In the genomic region with DNA sequence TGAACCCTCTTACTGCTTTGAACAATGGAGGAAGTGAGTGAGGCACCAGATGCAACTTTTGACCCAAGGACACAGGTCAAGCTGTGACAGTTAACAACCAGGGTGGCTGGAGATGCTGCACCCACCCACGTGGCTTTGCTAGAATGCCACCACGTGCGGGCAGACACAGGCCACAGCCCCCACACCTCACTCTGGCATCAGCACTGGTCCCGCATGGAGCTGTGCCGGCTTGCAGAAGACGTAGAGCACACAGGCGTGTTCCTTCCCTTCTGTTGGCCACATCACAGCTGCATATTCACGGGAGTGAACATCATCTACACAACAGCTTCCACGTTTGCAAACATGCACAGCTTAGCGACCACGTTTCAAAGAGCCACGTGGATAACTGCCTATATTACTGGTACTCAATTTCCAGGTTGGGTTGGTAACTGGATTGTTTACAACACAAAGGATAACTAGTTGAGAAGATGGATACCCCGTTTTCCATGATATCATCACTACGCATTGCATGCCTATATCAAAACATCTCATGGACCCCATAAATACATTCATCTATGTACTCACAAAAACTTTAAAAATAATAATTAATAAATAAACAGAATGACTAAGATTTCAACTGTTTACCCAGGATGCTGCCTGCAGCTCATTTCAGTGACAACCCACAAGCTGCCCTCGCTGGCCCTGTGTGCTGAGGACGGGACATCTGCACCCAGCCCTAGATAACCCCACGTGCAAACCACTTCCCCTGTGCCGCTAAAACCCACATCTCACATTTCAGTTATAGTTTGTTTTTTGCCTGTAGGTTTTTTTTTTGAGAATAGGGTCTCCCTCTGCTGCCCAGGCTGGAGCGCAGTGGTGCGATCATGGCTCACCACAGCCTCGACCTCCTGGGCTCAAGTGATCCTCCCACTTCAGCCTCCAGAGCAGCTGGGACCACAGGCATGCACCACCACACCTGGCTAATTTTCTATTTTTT, we compare ENCODE assay signal across 10 cellular contexts.
DNase-seq lines count a peak whose midpoint lies in the region; ATAC-seq and TF ChIP-seq lines count a peak whose summit lies in the region.
"Had no signal": no experiment of that assay in that cellular context is flagged by ENCODE, and none has a peak within 500 bp of the region (broad histone marks: within the 10 kb centered on the region; RNA-seq: fewer than 3 reads in every experiment).

No MANE protein-coding gene starts in this region.

- no peaks in the 10 kb centered on the region for H3K9me3 Mint-ChIP-seq in chondrocyte (ENCODE audit: low read depth)

- H3K27ac ChIP-seq in spleen, result peak overlapping the region in 6 of 8 donors; percentile 26 to 74 (median 60)

- peak overlapping the region; percentile 96 for H3K27ac Mint-ChIP-seq in T-helper 17 cell
- H3K27ac Mint-ChIP-seq in chondrocyte (ENCODE audit: unreplicated experiment), result peak overlapping the region; percentile 51

- peak overlapping the region in 1 of 8 donors; percentile 30 for H3K4me3 ChIP-seq in spleen
- H3K4me3 ChIP-seq: sigmoid colon had no signal

- H3K4me3 Mint-ChIP-seq in T-helper 17 cell (peak overlapping the region; percentile 75), chondrocyte (ENCODE audit: unreplicated experiment) (no peak overlapping the region)

- TF ChIP-seq CTCF in chondrocyte (IDR thresholded peaks at IDR 0.05) (no peak), spleen (IDR thresholded peaks at IDR 0.05 in 8 of 11, conservative IDR thresholded peaks at IDR 0.05 in 3 of 11) (no peak)

- 22 to 43% (median 32%) methylated on average over 20 to 21 of the region's 21 CpGs for WGBS in spleen, 5 donors

- no peak for TF ChIP-seq POLR2A in spleen (IDR thresholded peaks at IDR 0.05)

- H3K27me3 Mint-ChIP-seq in T-helper 17 cell (no peaks in the 10 kb centered on the region), chondrocyte (ENCODE audit: low read depth) (no peaks in the 10 kb centered on the region)

- H3K4me1 Mint-ChIP-seq in T-helper 17 cell (peaks cover 67% of the 10 kb centered on the region), chondrocyte (ENCODE audit: low read depth) (peaks cover 76% of the 10 kb centered on the region)

- intact Hi-C loops in spleen (cut with DNase I; ENCODE audit: low total_unique reads), result no loop called here

- peak; percentile 65 for DNase-seq in NK-92 treated with Interleukin-12 subunit alpha and Interleukin-12 subunit beta, amount 100 ng/mL, for 24 hours (lab: John Stamatoyannopoulos, UW)
- DNase-seq in NK-92 (lab: John Stamatoyannopoulos, UW; ENCODE audit: unreplicated experiment), result no peak
- DNase-seq in T-helper 17 cell, result peak in 1 of 3 donors; percentile 28
- no peak for DNase-seq in chondrocyte (ENCODE audit: low spot score)
- DNase-seq in spleen, result peak; percentile 86
- no peak for DNase-seq in kidney tubule cell (ENCODE audit: low spot score)
- DNase-seq in NCI-H345 (lab: John Stamatoyannopoulos, UW), result no peak
- DNase-seq: 8988T, sigmoid colon had no signal

- H3K4me1 ChIP-seq in spleen, result peaks cover 61 to 100% (median 93%) of the 10 kb centered on the region in 6 donors

- ATAC-seq in T-helper 17 cell (peak; percentile 46), HG03039 (IDR thresholded peaks at IDR 0.05; ENCODE audit: unreplicated experiment) (no peak)

- peaks cover 0 to 13% (median 0%) of the 10 kb centered on the region in 6 donors for H3K36me3 ChIP-seq in spleen
- H3K36me3 ChIP-seq: sigmoid colon had no signal

- no peaks in the 10 kb centered on the region for H3K36me3 Mint-ChIP-seq in T-helper 17 cell (ENCODE audit: low read depth)
- H3K36me3 Mint-ChIP-seq in chondrocyte (ENCODE audit: low read depth), result no peaks in the 10 kb centered on the region

- no peaks in the 10 kb centered on the region for H3K9me3 ChIP-seq in T-helper 17 cell (ENCODE audit: control insufficient read depth, low read length, poor library complexity, severe bottlenecking)
- no peaks in the 10 kb centered on the region for H3K9me3 ChIP-seq in spleen
- H3K9me3 ChIP-seq: sigmoid colon had no signal

- H3K27me3 ChIP-seq in spleen (replicated peaks in 1 of 7), result no peaks in the 10 kb centered on the region
- H3K27me3 ChIP-seq: sigmoid colon had no signal

Comparison
In these comparisons a context has a peak if more than half of its experiments do, and no peak if none do; other contexts are left out.
1. DNase-seq: peak in NK-92 treated with Interleukin-12 subunit alpha and Interleukin-12 subunit beta, amount 100 ng/mL, for 24 hours (single experiment) and spleen (single experiment); none in NK-92 (single experiment), chondrocyte (single experiment), kidney tubule cell (single experiment) and NCI-H345 (single experiment).